Comparison of ENCODE assay signal across 12 cellular contexts in the genomic region with DNA sequence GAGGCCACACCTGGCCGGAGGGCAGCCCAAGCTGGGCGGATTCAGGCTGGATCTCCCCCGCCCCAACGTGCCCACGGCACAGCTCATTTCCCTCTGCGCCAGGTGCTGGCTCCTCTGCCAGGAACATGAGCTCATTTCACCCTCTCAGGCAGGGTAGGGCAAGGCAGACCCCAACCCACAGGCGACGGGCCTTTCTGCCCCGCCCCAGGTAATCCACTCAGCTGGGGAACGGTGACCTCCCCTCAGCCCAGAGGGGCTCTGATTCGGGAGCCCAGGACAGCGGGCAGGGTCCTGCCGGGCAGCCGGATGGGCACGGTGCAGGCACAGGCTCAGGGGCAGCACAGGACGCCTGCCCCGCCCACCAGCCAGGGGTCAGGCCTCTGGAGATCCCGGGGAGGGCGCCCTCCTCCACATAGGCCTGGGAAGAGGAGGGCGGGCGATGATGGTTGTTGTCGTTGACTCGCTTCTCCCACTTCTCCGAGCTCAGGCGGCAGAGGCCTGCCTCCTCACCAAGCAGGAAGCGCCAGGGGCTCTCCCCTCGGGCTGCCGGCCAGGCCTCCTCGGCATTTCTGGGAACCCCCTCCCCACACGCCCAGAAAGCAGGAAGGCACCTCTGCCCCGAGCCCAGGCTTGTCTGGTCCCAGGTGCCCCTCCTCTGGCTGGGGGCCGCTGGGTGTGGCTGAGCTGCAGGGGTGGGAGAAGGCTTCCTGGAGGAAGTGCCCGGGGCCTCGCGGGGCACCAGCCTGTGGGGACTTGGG. TPM values are rescaled to one million over a fixed set of nuclear protein-coding genes. Genes with fewer than 3 reads are reported as not detected.
DNase-seq lines count a peak whose midpoint lies in the region; ATAC-seq and TF ChIP-seq lines count a peak whose summit lies in the region.
"Had no signal": no experiment of that assay in that cellular context is flagged by ENCODE, and none has a peak within 500 bp of the region (broad histone marks: within the 10 kb centered on the region; RNA-seq: fewer than 3 reads in every experiment).

No MANE protein-coding gene starts in this region.

- ATAC-seq in IMR-90 (ENCODE audit: low read depth): no peak
- peak; percentile 29 to 85 for ATAC-seq in activated naive CD4-positive, alpha-beta T cell treated with anti-CD3 and anti-CD28 coated beads, Interleukin-2, amount 50 U/mL, for 72 hours
- ATAC-seq in HG02981 (IDR thresholded peaks at IDR 0.05; ENCODE audit: unreplicated experiment): no peak

- no peaks in the 10 kb centered on the region for H3K79me1 ChIP-seq in IMR-90 (ENCODE audit: low read depth in 1 of 2, low read length in 2 of 2)
- no peaks in the 10 kb centered on the region for H3K79me1 ChIP-seq in mesenchymal stem cell (replicated peaks; ENCODE audit: low read length, poor library complexity, severe bottlenecking)

- H3K4me2 ChIP-seq in IMR-90 (ENCODE audit: low read depth, low read length): no peak overlapping the region
- H3K4me2 ChIP-seq in mesenchymal stem cell (ENCODE audit: low read length, poor library complexity, severe bottlenecking): no peak overlapping the region

- H2BK5ac ChIP-seq in IMR-90 (ENCODE audit: low read depth, low read length, poor library complexity, severe bottlenecking) (no peak overlapping the region), mesenchymal stem cell (ENCODE audit: low read depth, low read length, poor library complexity, severe bottlenecking) (no peak overlapping the region)

- H3K14ac ChIP-seq in IMR-90 (replicated peaks; ENCODE audit: low read depth, low read length) (no peak overlapping the region), mesenchymal stem cell (ENCODE audit: low read length in 2 of 2) (no peak overlapping the region)

- H3K9me3 Mint-ChIP-seq in activated naive CD4-positive, alpha-beta T cell treated with anti-CD3 and anti-CD28 coated beads, Interleukin-2, amount 50 U/mL, for 72 hours: no peaks in the 10 kb centered on the region
- no peaks in the 10 kb centered on the region for H3K9me3 Mint-ChIP-seq in type B pancreatic cell
- H3K9me3 Mint-ChIP-seq: IgD-negative memory B cell had no signal

- in situ Hi-C loops in IMR-90 (cut with MboI; ENCODE audit: low sequenced_read_pairs): no loop called here

- H3K4me3 ChIP-seq in IMR-90 (ENCODE audit: insufficient read depth, low read depth, low read length): no peak overlapping the region
- no peak overlapping the region for H3K4me3 ChIP-seq in mesenchymal stem cell (ENCODE audit: insufficient read depth in 1 of 2, low read depth in 1 of 2, low read length in 2 of 2)
- H3K4me3 ChIP-seq: HAP-1, SJSA1 had no signal

- intact Hi-C loops in IMR-90 (cut with micrococcal nuclease): no loop called here

- no peak overlapping the region for H3K18ac ChIP-seq in IMR-90 (ENCODE audit: low read depth, low read length)
- H3K18ac ChIP-seq in mesenchymal stem cell (ENCODE audit: low read depth in 1 of 2, low read length in 2 of 2): peak overlapping the region in 1 of 2 experiments; percentile 30

- H4K91ac ChIP-seq in IMR-90 (ENCODE audit: insufficient read depth, low read depth, low read length) (no peak overlapping the region), mesenchymal stem cell (ENCODE audit: low read length) (no peak overlapping the region)

- no peak overlapping the region for H4K8ac ChIP-seq in IMR-90 (ENCODE audit: low read depth in 2 of 2, low read length in 2 of 2)
- H4K8ac ChIP-seq in mesenchymal stem cell (ENCODE audit: low read length): peak overlapping the region; percentile 72

- no peak overlapping the region for H2BK20ac ChIP-seq in IMR-90 (ENCODE audit: low read depth, low read length)

- TF ChIP-seq RAD21 in IMR-90 (IDR thresholded peaks at IDR 0.05; ENCODE audit: low read length): no peak

- H3K4ac ChIP-seq in IMR-90 (ENCODE audit: low read depth, low read length) (no peak overlapping the region), mesenchymal stem cell (ENCODE audit: low read depth in 1 of 2, low read length in 2 of 2) (no peak overlapping the region)

- H4K5ac ChIP-seq in IMR-90 (ENCODE audit: low read depth, low read length): no peak overlapping the region

- dilution Hi-C loops in IMR-90 (cut with HindIII; ENCODE audit: low sequenced_read_pairs, unreplicated experiment): no loop called here

- 75% methylated on average over 8 of the region's 35 CpGs; no CpG with 5 or more reads in 1 of the 2 experiments for WGBS in IMR-90 (ENCODE audit: extremely low coverage in 2 of 2, insufficient read length in 1 of 2), 2 experiments
- WGBS in mesenchymal stem cell: 78% methylated on average over 26 of the region's 35 CpGs

- POLR2A ChIA-PET in IMR-90 (lab: Charles Lee; ENCODE audit: unreplicated experiment): no interaction called here

- TF ChIP-seq POLR2A in IMR-90 (IDR thresholded peaks at IDR 0.05; ENCODE audit: low read depth, low read length): no peak

- no peaks in the 10 kb centered on the region for H3K36me3 Mint-ChIP-seq in activated naive CD4-positive, alpha-beta T cell treated with anti-CD3 and anti-CD28 coated beads, Interleukin-2, amount 50 U/mL, for 72 hours
- no peaks in the 10 kb centered on the region for H3K36me3 Mint-ChIP-seq in type B pancreatic cell
- H3K36me3 Mint-ChIP-seq: IgD-negative memory B cell had no signal

- no peak overlapping the region for H3K9ac ChIP-seq in IMR-90 (ENCODE audit: low read depth, low read length)
- no peak overlapping the region for H3K9ac ChIP-seq in mesenchymal stem cell (ENCODE audit: low read length)

- no peaks in the 10 kb centered on the region for H3K9me3 ChIP-seq in IMR-90 (ENCODE audit: control insufficient read depth, insufficient read depth, low read length)
- no peaks in the 10 kb centered on the region for H3K9me3 ChIP-seq in mesenchymal stem cell (ENCODE audit: control insufficient read depth, low read length)
- H3K9me3 ChIP-seq: HAP-1, SJSA1 had no signal

- H3K9me1 ChIP-seq in IMR-90 (ENCODE audit: insufficient read depth, low read length): no peaks in the 10 kb centered on the region

- no TSS peak for BruUV-seq in IMR-90 (replicated peaks; lab: Mats Ljungman, UMichigan)

- H4K20me1 ChIP-seq in IMR-90 (ENCODE audit: insufficient read depth, low read length): no peaks in the 10 kb centered on the region

- no peak overlapping the region for H3K27ac Mint-ChIP-seq in activated naive CD4-positive, alpha-beta T cell treated with anti-CD3 and anti-CD28 coated beads, Interleukin-2, amount 50 U/mL, for 72 hours
- H3K27ac Mint-ChIP-seq in type B pancreatic cell: no peak overlapping the region
- H3K27ac Mint-ChIP-seq: IgD-negative memory B cell had no signal

- DNase-seq in DMS79 treated with DMSO at 0.1 percent for 48 hours (lab: John Stamatoyannopoulos, UW) (peak; percentile 35), IMR-90 (peak; percentile 7), mesenchymal stem cell (no peak), type B pancreatic cell (ENCODE audit: extremely low spot score, unreplicated experiment) (no peak), SKM-1 treated with dmso at 0.1 percent for 144 hours (lab: John Stamatoyannopoulos, UW; ENCODE audit: unreplicated experiment) (no peak), H4 (ENCODE audit: low spot score) (no peak)
- DNase-seq in activated naive CD4-positive, alpha-beta T cell treated with anti-CD3 and anti-CD28 coated beads, Interleukin-2, amount 50 U/mL, for 72 hours (ENCODE audit: low spot score in 2 of 2): peak; percentile 61 to 83
- DNase-seq: small intestine had no signal

- no peak overlapping the region for H3K23ac ChIP-seq in IMR-90 (ENCODE audit: low read depth, low read length)
- no peak overlapping the region for H3K23ac ChIP-seq in mesenchymal stem cell (ENCODE audit: low read length in 2 of 2)

- no peak overlapping the region for H2BK120ac ChIP-seq in IMR-90 (ENCODE audit: low read depth, low read length)
- no peak overlapping the region for H2BK120ac ChIP-seq in mesenchymal stem cell (ENCODE audit: low read depth, low read length)

- H3K27ac ChIP-seq in IMR-90 (ENCODE audit: insufficient read depth, low read length): no peak overlapping the region
- H3K27ac ChIP-seq in mesenchymal stem cell (ENCODE audit: low read length, poor library complexity, severe bottlenecking): no peak overlapping the region
- H3K27ac ChIP-seq: SJSA1 had no signal

- H3K56ac ChIP-seq in IMR-90 (ENCODE audit: extremely low read depth, insufficient read depth, low read length): no peak overlapping the region

- no peak overlapping the region for H2AK9ac ChIP-seq in IMR-90 (replicated peaks; ENCODE audit: low read depth, low read length, poor library complexity)

- H3K4me1 ChIP-seq in IMR-90 (ENCODE audit: control insufficient read depth, insufficient read depth, low read length) (no peaks in the 10 kb centered on the region), mesenchymal stem cell (ENCODE audit: control insufficient read depth, insufficient read depth, low read depth, low read length) (peaks cover 20% of the 10 kb centered on the region)
- H3K4me1 ChIP-seq: HAP-1, SJSA1 had no signal

- peak overlapping the region; percentile 61 for H2AFZ ChIP-seq in IMR-90 (replicated peaks; ENCODE audit: low read length, poor library complexity)
- H2AFZ ChIP-seq in mesenchymal stem cell (ENCODE audit: low read depth, low read length): no peak overlapping the region

- H3K4me1 Mint-ChIP-seq in type B pancreatic cell (ENCODE audit: unreplicated experiment): no peaks in the 10 kb centered on the region
- H3K4me1 Mint-ChIP-seq: IgD-negative memory B cell had no signal

- CTCF ChIA-PET in IMR-90 (lab: Yijun Ruan, JAX): no interaction called here

- no peaks in the 10 kb centered on the region; the same call in 1 of the 2 replicates for H3K27me3 ChIP-seq in IMR-90 (ENCODE audit: control insufficient read depth, insufficient read depth, low read length)
- peaks cover 0 to 32% of the 10 kb centered on the region in 2 experiments for H3K27me3 ChIP-seq in mesenchymal stem cell (ENCODE audit: control insufficient read depth in 1 of 2, insufficient read depth in 1 of 2, low read length in 2 of 2)
- H3K27me3 ChIP-seq: SJSA1 had no signal

- H2BK15ac ChIP-seq in IMR-90 (ENCODE audit: low read depth, low read length): no peak overlapping the region
- H2BK15ac ChIP-seq in mesenchymal stem cell (ENCODE audit: low read depth, poor library complexity, severe bottlenecking): no peak overlapping the region

- H2BK12ac ChIP-seq in mesenchymal stem cell (ENCODE audit: low read length in 2 of 2): no peak overlapping the region

- H3K4me3 Mint-ChIP-seq in type B pancreatic cell: no peak overlapping the region

- H3K36me3 ChIP-seq in IMR-90 (ENCODE audit: control insufficient read depth, insufficient read depth, low read length): no peaks in the 10 kb centered on the region
- H3K36me3 ChIP-seq in mesenchymal stem cell (ENCODE audit: control insufficient read depth in 1 of 2, insufficient read depth in 2 of 2, low read depth in 1 of 2, low read length in 2 of 2): peaks cover 0 to 3% of the 10 kb centered on the region in 2 experiments
- H3K36me3 ChIP-seq: HAP-1, SJSA1 had no signal

- TF ChIP-seq CTCF in IMR-90 (conservative IDR thresholded peaks at IDR 0.05; ENCODE audit: low read depth, low read length) (no peak), type B pancreatic cell (conservative IDR thresholded peaks at IDR 0.05) (no peak)

- H3K27me3 Mint-ChIP-seq in type B pancreatic cell: no peaks in the 10 kb centered on the region

- H2AK5ac ChIP-seq in IMR-90 (ENCODE audit: low read depth, low read length) (no peak overlapping the region), mesenchymal stem cell (ENCODE audit: low read length, severe bottlenecking) (no peak overlapping the region)

RNA-seq across cellular contexts. Expression of a gene that starts 31.1 kb away (rescaled TPM):
- total RNA-seq in IMR-90 (2012; rRNA removed) (15.0 and 15.1 TPM in 2 replicates), type B pancreatic cell (ENCODE audit: low replicate concordance) (35.9 and 91.4 TPM in 2 replicates)
- 49.7 and 49.8 TPM in 2 replicates for polyA plus RNA-seq in IMR-90 (2012; rRNA removed)
- 26.4 and 36.9 TPM in 2 replicates for polyA plus RNA-seq in IMR-90 (2012; cell fraction: cytosol; rRNA removed)
- 70.1 and 136 TPM in 2 replicates for polyA plus RNA-seq in IMR-90 (2012; cell fraction: nucleus; rRNA removed; ENCODE audit: low replicate concordance)
- total RNA-seq in activated naive CD4-positive, alpha-beta T cell treated with anti-CD3 and anti-CD28 coated beads, Interleukin-2, amount 50 U/mL, for 72 hours: 100 to 1,000 TPM; 195 to 295 TPM
- 11.9 TPM for polyA plus RNA-seq in mesenchymal stem cell (2013, experiment 1 of 2)
- 10.9 TPM for polyA plus RNA-seq in mesenchymal stem cell (2013, experiment 2 of 2)
- total RNA-seq in H4 (2014; rRNA removed; shearing (Covaris generic)): 22.3 and 22.6 TPM in 2 replicates

RNA-seq across cellular contexts. Expression of a gene that starts 31.3 kb away (rescaled TPM):
- 6.6 and 6.7 TPM in 2 replicates for total RNA-seq in IMR-90 (2012; rRNA removed)
- 26.6 and 30.6 TPM in 2 replicates for polyA plus RNA-seq in IMR-90 (2012; rRNA removed)
- polyA plus RNA-seq in IMR-90 (2012; cell fraction: cytosol; rRNA removed): 15.7 and 43.3 TPM in 2 replicates
- 27.0 and 66.0 TPM in 2 replicates for polyA plus RNA-seq in IMR-90 (2012; cell fraction: nucleus; rRNA removed; ENCODE audit: low replicate concordance)
- total RNA-seq in activated naive CD4-positive, alpha-beta T cell treated with anti-CD3 and anti-CD28 coated beads, Interleukin-2, amount 50 U/mL, for 72 hours: 10 to 100 TPM; 12.7 to 14.9 TPM
- 22.0 TPM for polyA plus RNA-seq in mesenchymal stem cell (2013, experiment 1 of 2)
- polyA plus RNA-seq in mesenchymal stem cell (2013, experiment 2 of 2): 22.8 TPM
- 38.5 and 41.0 TPM in 2 replicates for total RNA-seq in type B pancreatic cell (ENCODE audit: low replicate concordance)
- total RNA-seq in H4 (2014; rRNA removed; shearing (Covaris generic)): 18.4 and 30.7 TPM in 2 replicates

RNA-seq across cellular contexts. Expression of a gene that starts 40.3 kb away (rescaled TPM):
- total RNA-seq in IMR-90 (2012; rRNA removed) (66.1 and 85.5 TPM in 2 replicates), type B pancreatic cell (ENCODE audit: low replicate concordance) (40.2 and 46.0 TPM in 2 replicates)
- polyA plus RNA-seq in IMR-90 (2012; rRNA removed): 61.8 and 64.9 TPM in 2 replicates
- polyA plus RNA-seq in IMR-90 (2012; cell fraction: cytosol; rRNA removed): 23.0 and 34.5 TPM in 2 replicates
- 12.5 and 31.3 TPM in 2 replicates for polyA plus RNA-seq in IMR-90 (2012; cell fraction: nucleus; rRNA removed; ENCODE audit: low replicate concordance)
- total RNA-seq in activated naive CD4-positive, alpha-beta T cell treated with anti-CD3 and anti-CD28 coated beads, Interleukin-2, amount 50 U/mL, for 72 hours: 100 to 1,000 TPM in 1 of 2 donors, 10 to 100 TPM in 1; 73.0 to 110 TPM
- 45.8 TPM for polyA plus RNA-seq in mesenchymal stem cell (2013, experiment 1 of 2)
- polyA plus RNA-seq in mesenchymal stem cell (2013, experiment 2 of 2): 48.7 TPM
- 165 and 185 TPM in 2 replicates for total RNA-seq in H4 (2014; rRNA removed; shearing (Covaris generic))

RNA-seq across cellular contexts. Expression of a gene that starts 40.6 kb away (rescaled TPM):
- total RNA-seq in IMR-90 (2012; rRNA removed) (0.18 and 0.28 TPM in 2 replicates), type B pancreatic cell (ENCODE audit: low replicate concordance) (44.3 and 63.9 TPM in 2 replicates)
- polyA plus RNA-seq in IMR-90 (2012; rRNA removed): 0.67 and 0.93 TPM in 2 replicates
- polyA plus RNA-seq in IMR-90 (2012; cell fraction: cytosol; rRNA removed): 0.34 and 0.74 TPM in 2 replicates
- polyA plus RNA-seq in IMR-90 (2012; cell fraction: nucleus; rRNA removed; ENCODE audit: low replicate concordance): 0.93 and 4.6 TPM in 2 replicates
- under 1 TPM in 1 of 2 donors, not detected in 1; 0.12 TPM for total RNA-seq in activated naive CD4-positive, alpha-beta T cell treated with anti-CD3 and anti-CD28 coated beads, Interleukin-2, amount 50 U/mL, for 72 hours
- 0.65 TPM for polyA plus RNA-seq in mesenchymal stem cell (2013, experiment 1 of 2)
- 0.48 TPM for polyA plus RNA-seq in mesenchymal stem cell (2013, experiment 2 of 2)
- 1.7 and 2.1 TPM in 2 replicates for total RNA-seq in H4 (2014; rRNA removed; shearing (Covaris generic))

Comparison
In these comparisons a context has a peak if more than half of its experiments do, and no peak if none do; other contexts are left out.
1. DNase-seq: peak in DMS79 treated with DMSO at 0.1 percent for 48 hours (single experiment), IMR-90 (single experiment) and activated naive CD4-positive, alpha-beta T cell treated with anti-CD3 and anti-CD28 coated beads, Interleukin-2, amount 50 U/mL, for 72 hours (2 of 2); none in mesenchymal stem cell (single experiment), type B pancreatic cell (single experiment), SKM-1 treated with dmso at 0.1 percent for 144 hours (single experiment) and H4 (single experiment).
2. ATAC-seq: peak in activated naive CD4-positive, alpha-beta T cell treated with anti-CD3 and anti-CD28 coated beads, Interleukin-2, amount 50 U/mL, for 72 hours (2 of 2); none in IMR-90 (single experiment) and HG02981 (single experiment).